Comparison of ENCODE assay signal across 15 cellular contexts in the genomic region with DNA sequence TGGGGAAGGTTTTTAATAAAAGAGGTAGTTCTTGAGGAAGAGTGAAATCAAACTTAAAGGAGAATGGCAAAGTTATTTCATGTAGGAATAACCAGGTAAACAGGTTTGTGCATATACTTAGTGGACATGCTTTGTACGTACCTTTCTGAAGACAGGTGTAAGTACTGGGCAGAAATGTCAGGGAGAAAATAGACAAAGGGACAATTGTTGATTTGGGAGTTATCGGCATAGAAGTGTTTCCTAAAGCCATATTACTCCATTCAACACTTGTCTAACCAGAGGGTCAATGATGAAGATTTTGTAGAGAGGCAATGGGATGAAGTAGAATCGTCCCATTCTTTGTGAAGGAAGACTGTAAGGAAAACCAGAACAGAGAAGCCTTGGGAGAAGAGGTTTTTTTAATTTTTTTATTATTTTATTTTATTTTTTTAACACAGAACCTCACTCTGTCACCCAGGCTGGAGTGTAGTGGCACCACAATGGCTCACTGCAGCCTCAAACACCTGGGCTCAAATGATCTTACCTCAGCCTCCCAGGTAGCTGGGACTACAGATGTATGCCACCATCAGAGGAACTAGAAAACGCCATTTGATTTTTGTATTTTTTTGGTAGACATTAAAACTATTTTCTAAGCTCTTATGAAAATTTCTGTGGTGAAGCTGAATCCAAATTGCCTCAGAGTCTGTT.
"Had no signal": no experiment of that assay in that cellular context is flagged by ENCODE, and none has a peak within 500 bp of the region (broad histone marks: within the 10 kb centered on the region; RNA-seq: fewer than 3 reads in every experiment).

No MANE protein-coding gene starts in this region.

- H3K27ac ChIP-seq: breast epithelium, heart right ventricle, thoracic aorta, uterus had no signal

- H3K9me3 Mint-ChIP-seq: activated B cell treated with CpG ODN at 0.5 μM for 24 hours; activated CD4-positive, alpha-beta T cell treated with anti-CD3 and anti-CD28 coated beads, Interleukin-2, amount 10 ng/mL, durations not matched to agents 24 days and 14 days had no signal

- H3K4me3 Mint-ChIP-seq: activated B cell treated with CpG ODN at 0.5 μM for 24 hours; activated CD4-positive, alpha-beta T cell treated with anti-CD3 and anti-CD28 coated beads, Interleukin-2, amount 10 ng/mL, durations not matched to agents 24 days and 14 days; activated naive CD8-positive, alpha-beta T cell; memory B cell; T-helper 1 cell treated with Interleukin-12 subunit alpha and Interleukin-12 subunit beta and Interleukin-4 antibody, amounts not matched to agents 30 μg/mL and 1 μg/mL, for 36 hours had no signal

- H3K27ac Mint-ChIP-seq: activated B cell treated with CpG ODN at 0.5 μM for 24 hours; activated CD4-positive, alpha-beta T cell treated with anti-CD3 and anti-CD28 coated beads, Interleukin-2, amount 10 ng/mL, durations not matched to agents 24 days and 14 days; T-helper 1 cell treated with Interleukin-12 subunit alpha and Interleukin-12 subunit beta and Interleukin-4 antibody, amounts not matched to agents 30 μg/mL and 1 μg/mL, for 36 hours had no signal

- H3K9me3 ChIP-seq: breast epithelium, stomach, thoracic aorta, uterus had no signal

- H3K36me3 Mint-ChIP-seq: activated naive CD8-positive, alpha-beta T cell had no signal

- H3K4me3 ChIP-seq: breast epithelium, heart right ventricle, left ventricle myocardium inferior, stomach, thoracic aorta, uterus had no signal

- H3K27me3 ChIP-seq: breast epithelium, heart right ventricle, stomach, uterus had no signal

- H3K36me3 ChIP-seq: breast epithelium, heart right ventricle, left ventricle myocardium inferior, stomach, thoracic aorta, uterus had no signal

- H3K27me3 Mint-ChIP-seq: activated B cell treated with CpG ODN at 0.5 μM for 24 hours; activated CD4-positive, alpha-beta T cell treated with anti-CD3 and anti-CD28 coated beads, Interleukin-2, amount 10 ng/mL, durations not matched to agents 24 days and 14 days; activated naive CD8-positive, alpha-beta T cell; memory B cell had no signal

- H3K4me1 ChIP-seq: breast epithelium, uterus had no signal

- DNase-seq: activated B cell treated with CpG ODN at 0.5 μM for 24 hours; activated effector memory CD4-positive, alpha-beta T cell treated with Interleukin-2 at 50 U/mL for 16 hours; heart right ventricle; islet precursor cell; left ventricle myocardium inferior; stimulated activated CD4-positive, alpha-beta T cell treated with anti-CD3 and anti-CD28 coated beads, Interleukin-15, amount 100 ng/mL, for 24 hours; stimulated activated CD4-positive, alpha-beta T cell treated with anti-CD3 and anti-CD28 coated beads, Interleukin-4, amount 100 ng/mL, for 24 hours; stomach; uterus had no signal
